In genomic region chr3:156702367-156702766, GRCh38 we compare ENCODE assay signal across 16 cellular contexts. TPM values are rescaled to one million over a fixed set of nuclear protein-coding genes. Genes with fewer than 3 reads are reported as not detected.
DNase-seq lines count a peak whose midpoint lies in the region; ATAC-seq and TF ChIP-seq lines count a peak whose summit lies in the region.
"Had no signal": no experiment of that assay in that cellular context is flagged by ENCODE, and none has a peak within 500 bp of the region (broad histone marks: within the 10 kb centered on the region; RNA-seq: fewer than 3 reads in every experiment).

No MANE protein-coding gene starts in this region.

- H3K4me1 ChIP-seq in left ventricle myocardium inferior = peaks cover 16% of the 10 kb centered on the region
- H3K4me1 ChIP-seq in lower lobe of right lung = peaks cover 20% of the 10 kb centered on the region
- peaks cover 20% of the 10 kb centered on the region for H3K4me1 ChIP-seq in upper lobe of right lung
- H3K4me1 ChIP-seq: suprapubic skin had no signal

- H3K27me3 ChIP-seq in left ventricle myocardium inferior (ENCODE audit: low read depth) = no peaks in the 10 kb centered on the region
- H3K27me3 ChIP-seq in lower lobe of right lung (ENCODE audit: low read depth) = no peaks in the 10 kb centered on the region
- no peaks in the 10 kb centered on the region for H3K27me3 ChIP-seq in upper lobe of right lung
- H3K27me3 ChIP-seq in dorsolateral prefrontal cortex = no peaks in the 10 kb centered on the region
- H3K27me3 ChIP-seq: neural progenitor cell, suprapubic skin had no signal

- H3K9me3 ChIP-seq in left ventricle myocardium inferior (replicated peaks) (no peaks in the 10 kb centered on the region), lower lobe of right lung (no peaks in the 10 kb centered on the region), upper lobe of right lung (no peaks in the 10 kb centered on the region)
- H3K9me3 ChIP-seq: suprapubic skin had no signal

- H3K4me3 ChIP-seq in left ventricle myocardium inferior (no peak overlapping the region), lower lobe of right lung (no peak overlapping the region), upper lobe of right lung (no peak overlapping the region), lower leg skin (ENCODE audit: low read depth, poor library complexity, severe bottlenecking) (no peak overlapping the region), dorsolateral prefrontal cortex (no peak overlapping the region)
- H3K4me3 ChIP-seq: neural progenitor cell, suprapubic skin had no signal

- TF ChIP-seq POLR2A in lower leg skin (IDR thresholded peaks at IDR 0.05) = no peak

- 51 to 70% methylated on average over 1 of the region's 1 CpG for WGBS in lower leg skin, 2 donors

- ATAC-seq in left cardiac atrium = peak; percentile 28 to 59
- ATAC-seq in lower lobe of right lung = peak; percentile 51 to 67
- ATAC-seq in upper lobe of right lung = peak; percentile 80

- H3K36me3 ChIP-seq in left ventricle myocardium inferior (peaks cover 63% of the 10 kb centered on the region), lower lobe of right lung (peaks cover 66% of the 10 kb centered on the region), upper lobe of right lung (peaks cover 66% of the 10 kb centered on the region)
- H3K36me3 ChIP-seq: neural progenitor cell had no signal

- intact Hi-C loops in left cardiac atrium (cut with DNase I) = no loop called here
- intact Hi-C loops in left ventricle myocardium inferior (cut with micrococcal nuclease) = no loop called here
- intact Hi-C loops in lower lobe of right lung (cut with DNase I) = no loop called here
- intact Hi-C loops in upper lobe of right lung (cut with DNase I) = no loop called here
- intact Hi-C loops in lower leg skin (cut with DNase I; ENCODE audit: low total_unique reads) = no loop called here
- intact Hi-C loops in dorsolateral prefrontal cortex (cut with DNase I) = no loop called here

- no peak overlapping the region for H3K27ac ChIP-seq in left ventricle myocardium inferior (replicated peaks)
- H3K27ac ChIP-seq in lower lobe of right lung = no peak overlapping the region
- H3K27ac ChIP-seq in upper lobe of right lung = no peak overlapping the region
- H3K27ac ChIP-seq in dorsolateral prefrontal cortex = no peak overlapping the region
- H3K27ac ChIP-seq: neural progenitor cell, suprapubic skin, WERI-Rb-1 had no signal

- DNase-seq in left cardiac atrium (no peak), left ventricle myocardium inferior (no peak), SKM-1 (lab: John Stamatoyannopoulos, UW; ENCODE audit: unreplicated experiment) (peak; percentile 68), lower lobe of right lung (no peak), upper lobe of right lung (no peak), kidney tubule cell (ENCODE audit: low spot score) (no peak), lower leg skin (ENCODE audit: low spot score in 2 of 2) (no peak), dorsolateral prefrontal cortex (no peak)
- DNase-seq: activated CD8-positive, alpha-beta memory T cell treated with anti-CD3 and anti-CD28 coated beads for 24 hours; mesendoderm; NCI-H1436; NCI-H2227 treated with DMSO at 0.1 percent for 48 hours; stimulated activated CD4-positive, alpha-beta T cell treated with anti-CD3 and anti-CD28 coated beads, Interleukin-2, amount 100 ng/mL, for 48 hours; WERI-Rb-1 had no signal

- TF ChIP-seq CTCF in left ventricle myocardium inferior (IDR thresholded peaks at IDR 0.05; ENCODE audit: borderline replicate concordance) (no peak), lower lobe of right lung (IDR thresholded peaks at IDR 0.05) (no peak), upper lobe of right lung (IDR thresholded peaks at IDR 0.05) (no peak), lower leg skin (IDR thresholded peaks at IDR 0.05) (no peak), dorsolateral prefrontal cortex (IDR thresholded peaks at IDR 0.05 in 54 of 56, conservative IDR thresholded peaks at IDR 0.05 in 2 of 56; ENCODE audit: low read depth in 1 of 56, partially characterized antibody in 56 of 56) (no peak)

RNA-seq across cellular contexts. Expression of gene TIPARP, which starts 28.0 kb away (rescaled TPM):
- total RNA-seq in left cardiac atrium = 10 to 100 TPM; 34.1 to 37.2 TPM
- 27.2 TPM for total RNA-seq in left ventricle myocardium inferior
- total RNA-seq in lower lobe of right lung = 58.0 TPM
- 56.9 TPM for total RNA-seq in upper lobe of right lung
- 10 to 100 TPM; 59.1 to 70.3 (median 68.5) TPM for total RNA-seq in lower leg skin
- total RNA-seq in dorsolateral prefrontal cortex = 10 to 100 TPM; 13.7 to 81.5 (median 24.6) TPM
